In the genomic region with DNA sequence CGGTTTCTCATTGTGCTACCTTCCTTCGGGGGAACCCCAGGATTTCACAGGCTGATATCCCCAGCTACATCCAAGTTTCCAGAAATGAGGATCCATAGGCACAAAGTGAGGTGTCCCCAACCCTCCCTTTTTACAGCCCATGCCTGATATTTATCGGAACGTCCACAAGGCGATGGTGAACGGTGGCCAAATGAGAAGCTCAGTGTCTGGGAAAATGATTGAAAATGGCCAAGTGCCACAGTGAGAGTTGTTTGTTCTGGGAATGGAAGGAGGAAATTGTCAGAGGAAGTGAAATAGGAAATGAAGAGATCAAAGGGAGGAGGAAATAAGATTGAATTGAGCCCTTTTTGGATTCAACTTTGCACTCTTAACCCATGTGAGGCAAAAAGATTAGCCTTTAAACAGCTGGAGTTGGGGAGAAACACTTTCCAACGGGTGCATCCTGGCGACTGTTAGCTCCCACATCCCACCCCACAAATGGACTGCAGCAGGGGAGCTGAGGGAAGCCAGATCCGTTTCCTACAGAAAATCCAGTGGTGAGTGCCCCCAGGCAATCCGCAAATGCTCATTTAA, we compare ENCODE assay signal across 22 cellular contexts.
A peak's percentile ranks its signal among the peaks of the same experiment; 100 is the strongest.
DNase-seq lines count a peak whose midpoint lies in the region; ATAC-seq and TF ChIP-seq lines count a peak whose summit lies in the region.
"Had no signal": no experiment of that assay in that cellular context is flagged by ENCODE, and none has a peak within 500 bp of the region (broad histone marks: within the 10 kb centered on the region; RNA-seq: fewer than 3 reads in every experiment).

No MANE protein-coding gene starts in this region.

- ATAC-seq in GM18909 (IDR thresholded peaks at IDR 0.05; ENCODE audit: poor library complexity, unreplicated experiment) = no peak
- ATAC-seq: GM12878 had no signal

- H3K9ac ChIP-seq in BLaER1 = no peak overlapping the region
- no peak overlapping the region for H3K9ac ChIP-seq in BLaER1 treated with 17β-estradiol and CSF1 and Interleukin-3, amounts not matched to agents 10 nM and 100 nM

- H3K36me3 ChIP-seq in BLaER1 = no peaks in the 10 kb centered on the region
- no peaks in the 10 kb centered on the region for H3K36me3 ChIP-seq in BLaER1 treated with 17β-estradiol and CSF1 and Interleukin-3, amounts not matched to agents 10 nM and 100 nM
- H3K36me3 ChIP-seq: BE2C had no signal

- no peaks in the 10 kb centered on the region for H4K20me1 ChIP-seq in BLaER1
- no peaks in the 10 kb centered on the region for H4K20me1 ChIP-seq in BLaER1 treated with 17β-estradiol and CSF1 and Interleukin-3, amounts not matched to agents 10 nM and 100 nM

- no peaks in the 10 kb centered on the region for H3K27me3 Mint-ChIP-seq in endothelial cell (ENCODE audit: unreplicated experiment)

- no peak for TF ChIP-seq CTCF in endothelial cell (IDR thresholded peaks at IDR 0.05; ENCODE audit: unreplicated experiment)

- peak overlapping the region; percentile 28 for H3K27ac Mint-ChIP-seq in endothelial cell (ENCODE audit: unreplicated experiment)
- H3K27ac Mint-ChIP-seq: CD14-positive monocyte; CD4-positive, alpha-beta memory T cell; CD8-positive, alpha-beta memory T cell had no signal

- peaks cover 7% of the 10 kb centered on the region for H3K4me1 ChIP-seq in BLaER1
- peaks cover 0 to 9% (median 8%) of the 10 kb centered on the region in 10 experiments; a peak in 13 of 20 replicates for H3K4me1 ChIP-seq in BLaER1 treated with 17β-estradiol and CSF1 and Interleukin-3, amounts not matched to agents 10 nM and 100 nM
- H3K4me1 ChIP-seq: BE2C had no signal

- H3K4me2 ChIP-seq in BLaER1 = peak overlapping the region; percentile 47
- peak overlapping the region in 8 of 11 experiments; percentile 4 to 61 (median 47); a peak in 15 of 22 replicates for H3K4me2 ChIP-seq in BLaER1 treated with 17β-estradiol and CSF1 and Interleukin-3, amounts not matched to agents 10 nM and 100 nM

- H3K27me3 ChIP-seq in BLaER1 = no peaks in the 10 kb centered on the region
- H3K27me3 ChIP-seq in BLaER1 treated with 17β-estradiol and CSF1 and Interleukin-3, amounts not matched to agents 10 nM and 100 nM = no peaks in the 10 kb centered on the region

- peaks cover 25% of the 10 kb centered on the region for H3K4me1 Mint-ChIP-seq in endothelial cell (ENCODE audit: unreplicated experiment)
- H3K4me1 Mint-ChIP-seq: CD14-positive monocyte; CD4-positive, alpha-beta memory T cell; CD4-positive, CD25-positive, alpha-beta regulatory T cell; CD8-positive, alpha-beta memory T cell had no signal

- H3K27ac ChIP-seq in BLaER1 = no peak overlapping the region
- H3K27ac ChIP-seq in BLaER1 treated with 17β-estradiol and CSF1 and Interleukin-3, amounts not matched to agents 10 nM and 100 nM = no peak overlapping the region

- DNase-seq in endothelial cell (ENCODE audit: low spot score) (no peak), NAMALWA (ENCODE audit: low spot score) (no peak)
- DNase-seq: 8988T; ACHN; BE2C; C1 segment of cervical spinal cord; CD4-positive, alpha-beta memory T cell; CD4-positive, CD25-positive, alpha-beta regulatory T cell; CD8-positive, alpha-beta memory T cell; COR-L47; DMS 273 treated with DMSO at 0.1 percent for 48 hours; DMS153; DMS53; DMS79; DND-41; EL; GDM1 had no signal

- no peaks in the 10 kb centered on the region for H3K9me3 Mint-ChIP-seq in endothelial cell (ENCODE audit: unreplicated experiment)
- H3K9me3 Mint-ChIP-seq: CD8-positive, alpha-beta memory T cell had no signal

- H3K4me3 ChIP-seq in BLaER1 = no peak overlapping the region
- no peak overlapping the region for H3K4me3 ChIP-seq in BLaER1 treated with 17β-estradiol and CSF1 and Interleukin-3, amounts not matched to agents 10 nM and 100 nM
- H3K4me3 ChIP-seq: GM12878 had no signal

- no peak overlapping the region for H3K4me3 Mint-ChIP-seq in endothelial cell (ENCODE audit: unreplicated experiment)
- H3K4me3 Mint-ChIP-seq: CD4-positive, alpha-beta memory T cell; CD4-positive, CD25-positive, alpha-beta regulatory T cell; CD8-positive, alpha-beta memory T cell had no signal

- no peaks in the 10 kb centered on the region for H3K36me3 Mint-ChIP-seq in endothelial cell (ENCODE audit: low read depth, unreplicated experiment)
- H3K36me3 Mint-ChIP-seq: CD14-positive monocyte; CD4-positive, alpha-beta memory T cell; CD4-positive, CD25-positive, alpha-beta regulatory T cell; CD8-positive, alpha-beta memory T cell had no signal

- H3K9me3 ChIP-seq in BLaER1 = no peaks in the 10 kb centered on the region
- peaks cover 0 to 9% (median 0%) of the 10 kb centered on the region in 11 experiments; a peak in 2 of 22 replicates for H3K9me3 ChIP-seq in BLaER1 treated with 17β-estradiol and CSF1 and Interleukin-3, amounts not matched to agents 10 nM and 100 nM (replicated peaks in 1 of 11)
- H3K9me3 ChIP-seq: BE2C had no signal
